8 cellular contexts compared by ENCODE assay signal in genomic region chr16:1225728-1226311, GRCh38. TPM values are rescaled to one million over a fixed set of nuclear protein-coding genes. Genes with fewer than 3 reads are reported as not detected.
"Had no signal": no experiment of that assay in that cellular context is flagged by ENCODE, and none has a peak within 500 bp of the region (broad histone marks: within the 10 kb centered on the region; RNA-seq: fewer than 3 reads in every experiment).

No MANE protein-coding gene starts in this region.

RNA-seq across cellular contexts. Expression of gene TPSG1, which starts 0.8 kb away (rescaled TPM):
- total RNA-seq: astrocyte; epithelial cell of proximal tubule; frontal cortex; heart left ventricle; liver; mononuclear cell; naive thymus-derived CD4-positive, alpha-beta T cell; T-helper 17 cell had no signal
- polyA plus RNA-seq: heart left ventricle; naive thymus-derived CD4-positive, alpha-beta T cell had no signal

RNA-seq across cellular contexts. Expression of gene TPSB2, which starts 4.2 kb away (rescaled TPM):
- total RNA-seq: astrocyte, epithelial cell of proximal tubule, frontal cortex, mononuclear cell, T-helper 17 cell had no signal
- polyA plus RNA-seq: naive thymus-derived CD4-positive, alpha-beta T cell had no signal

RNA-seq across cellular contexts. Expression of gene TPSAB1, which starts 14.7 kb away (rescaled TPM):
- total RNA-seq: astrocyte, epithelial cell of proximal tubule, frontal cortex, mononuclear cell, T-helper 17 cell had no signal
- polyA plus RNA-seq: naive thymus-derived CD4-positive, alpha-beta T cell had no signal

RNA-seq across cellular contexts. Expression of gene TPSD1, which starts 30.0 kb away (rescaled TPM):
- total RNA-seq: astrocyte; epithelial cell of proximal tubule; frontal cortex; mononuclear cell; naive thymus-derived CD4-positive, alpha-beta T cell; T-helper 17 cell had no signal
- polyA plus RNA-seq: naive thymus-derived CD4-positive, alpha-beta T cell had no signal
